ENCODE assay signal across 1 cellular context in the genomic region with DNA sequence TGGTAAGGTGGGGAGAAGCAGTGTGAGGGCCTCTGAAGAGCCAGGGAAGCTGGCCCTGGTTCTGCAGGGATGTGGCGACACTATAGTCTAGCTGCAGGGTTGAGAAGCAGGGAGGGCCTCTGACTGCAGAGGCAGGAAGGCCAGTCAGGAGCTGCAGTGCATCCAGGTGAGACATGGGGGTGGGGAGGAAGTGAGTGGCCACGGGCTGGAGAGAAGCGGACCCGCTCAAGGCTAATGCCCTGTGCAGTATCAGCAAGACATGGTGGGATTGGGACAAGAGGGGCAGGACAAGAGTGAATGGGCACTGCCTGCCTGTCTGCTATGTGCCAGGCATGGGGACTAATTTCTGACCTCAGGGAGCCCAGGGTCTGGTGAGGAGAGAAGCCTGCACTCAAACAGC.
TF ChIP-seq lines count a peak whose summit lies in the region.

No MANE protein-coding gene starts in this region.

TF ChIP-seq in GM23338, 12 proteins besides CTCF, POLR2A, EP300 and RAD21:
- TF ChIP-seq, protein P1, sequence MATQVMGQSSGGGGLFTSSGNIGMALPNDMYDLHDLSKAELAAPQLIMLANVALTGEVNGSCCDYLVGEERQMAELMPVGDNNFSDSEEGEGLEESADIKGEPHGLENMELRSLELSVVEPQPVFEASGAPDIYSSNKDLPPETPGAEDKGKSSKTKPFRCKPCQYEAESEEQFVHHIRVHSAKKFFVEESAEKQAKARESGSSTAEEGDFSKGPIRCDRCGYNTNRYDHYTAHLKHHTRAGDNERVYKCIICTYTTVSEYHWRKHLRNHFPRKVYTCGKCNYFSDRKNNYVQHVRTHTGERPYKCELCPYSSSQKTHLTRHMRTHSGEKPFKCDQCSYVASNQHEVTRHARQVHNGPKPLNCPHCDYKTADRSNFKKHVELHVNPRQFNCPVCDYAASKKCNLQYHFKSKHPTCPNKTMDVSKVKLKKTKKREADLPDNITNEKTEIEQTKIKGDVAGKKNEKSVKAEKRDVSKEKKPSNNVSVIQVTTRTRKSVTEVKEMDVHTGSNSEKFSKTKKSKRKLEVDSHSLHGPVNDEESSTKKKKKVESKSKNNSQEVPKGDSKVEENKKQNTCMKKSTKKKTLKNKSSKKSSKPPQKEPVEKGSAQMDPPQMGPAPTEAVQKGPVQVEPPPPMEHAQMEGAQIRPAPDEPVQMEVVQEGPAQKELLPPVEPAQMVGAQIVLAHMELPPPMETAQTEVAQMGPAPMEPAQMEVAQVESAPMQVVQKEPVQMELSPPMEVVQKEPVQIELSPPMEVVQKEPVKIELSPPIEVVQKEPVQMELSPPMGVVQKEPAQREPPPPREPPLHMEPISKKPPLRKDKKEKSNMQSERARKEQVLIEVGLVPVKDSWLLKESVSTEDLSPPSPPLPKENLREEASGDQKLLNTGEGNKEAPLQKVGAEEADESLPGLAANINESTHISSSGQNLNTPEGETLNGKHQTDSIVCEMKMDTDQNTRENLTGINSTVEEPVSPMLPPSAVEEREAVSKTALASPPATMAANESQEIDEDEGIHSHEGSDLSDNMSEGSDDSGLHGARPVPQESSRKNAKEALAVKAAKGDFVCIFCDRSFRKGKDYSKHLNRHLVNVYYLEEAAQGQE (IDR thresholded peaks at IDR 0.05; ENCODE audit: unreplicated experiment) = no peak
- TF ChIP-seq JUNB (IDR thresholded peaks at IDR 0.05; ENCODE audit: unreplicated experiment) (no peak), EZH2phosphoT487 (IDR thresholded peaks at IDR 0.05; ENCODE audit: unreplicated experiment) (no peak), ZNF114 (CRISPR knock-in tag; IDR thresholded peaks at IDR 0.05) (no peak), CREB1 (CRISPR knock-in tag; IDR thresholded peaks at IDR 0.05; ENCODE audit: low read depth) (no peak), ZNF331 (CRISPR knock-in tag; IDR thresholded peaks at IDR 0.05; ENCODE audit: low read depth) (no peak), POLR2AphosphoS5 (IDR thresholded peaks at IDR 0.05; ENCODE audit: low read depth) (no peak), STAT1 (IDR thresholded peaks at IDR 0.05; ENCODE audit: unreplicated experiment) (no peak), NANOG (IDR thresholded peaks at IDR 0.05; ENCODE audit: borderline replicate concordance) (no peak)
TF ChIP-seq in GM23338: peak in this region for 0.
